8 cellular contexts compared by ENCODE assay signal in the genomic region with DNA sequence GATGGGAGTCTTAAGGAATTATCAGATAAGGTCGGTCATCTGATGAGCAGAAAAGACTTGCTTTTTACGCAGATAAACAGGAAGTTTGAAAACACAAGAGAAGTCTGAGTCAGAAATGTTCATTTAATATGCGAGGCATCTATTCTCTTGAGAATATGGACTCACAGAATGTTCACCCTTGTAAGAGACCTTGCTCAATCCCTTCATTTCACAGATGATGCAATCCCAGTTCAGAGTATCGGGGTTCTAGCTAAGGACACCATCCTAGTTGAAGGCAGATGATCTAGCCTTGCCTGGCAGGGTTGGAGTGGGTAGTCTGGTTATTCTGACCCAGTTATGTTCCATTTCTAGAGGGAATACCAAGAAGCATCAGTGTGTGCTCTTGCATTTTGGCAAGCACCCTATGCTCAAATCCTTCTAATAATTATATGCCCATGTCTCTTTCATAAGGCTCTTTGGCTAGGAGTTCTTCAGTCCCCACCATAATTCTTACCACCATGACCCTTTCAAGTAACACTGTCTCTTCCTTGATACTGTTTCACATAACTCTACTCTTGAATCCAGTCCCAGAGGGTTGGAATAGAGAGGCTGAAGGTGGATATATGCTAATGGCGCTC. TPM values are rescaled to one million over a fixed set of nuclear protein-coding genes. Genes with fewer than 3 reads are reported as not detected.
DNase-seq lines count a peak whose midpoint lies in the region; ATAC-seq and TF ChIP-seq lines count a peak whose summit lies in the region.
"Had no signal": no experiment of that assay in that cellular context is flagged by ENCODE, and none has a peak within 500 bp of the region (broad histone marks: within the 10 kb centered on the region; RNA-seq: fewer than 3 reads in every experiment).

No MANE protein-coding gene starts in this region.

- peak; percentile 89 for DNase-seq in LHCN-M2 (ENCODE audit: low read depth)
- no peak for DNase-seq in activated naive CD8-positive, alpha-beta T cell treated with anti-CD3 and anti-CD28 coated beads, Interleukin-2, amount 10 ng/mL, durations not matched to agents 7 days and 5 days
- no peak for DNase-seq in left cardiac atrium
- DNase-seq in stromal cell of bone marrow (ENCODE audit: low read depth), result peak; percentile 92
- no peak for DNase-seq in RKO (ENCODE audit: low spot score)
- DNase-seq in stimulated activated CD4-positive, alpha-beta T cell treated with anti-CD3 and anti-CD28 coated beads, Interleukin-4, amount 100 ng/mL, for 1 hour, result no peak
- DNase-seq in GM20000 (ENCODE audit: low spot score), result no peak
- DNase-seq: H9 had no signal

- H3K4me3 Mint-ChIP-seq in activated naive CD8-positive, alpha-beta T cell treated with anti-CD3 and anti-CD28 coated beads, Interleukin-2, amount 10 ng/mL, durations not matched to agents 7 days and 5 days, result peak overlapping the region; percentile 55
- H3K4me3 Mint-ChIP-seq: H9 had no signal

- intact Hi-C loops in left cardiac atrium (cut with DNase I), result loop anchor here in 1 of 2 donors (5.0 kb wide), 1 partner anchor 53 kb away; no protein-coding TSS in a partner anchor

- H3K9me3 Mint-ChIP-seq in activated naive CD8-positive, alpha-beta T cell treated with anti-CD3 and anti-CD28 coated beads, Interleukin-2, amount 10 ng/mL, durations not matched to agents 7 days and 5 days, result no peaks in the 10 kb centered on the region
- H3K9me3 Mint-ChIP-seq: H9 had no signal

- POLR2A ChIA-PET in activated naive CD8-positive, alpha-beta T cell treated with anti-CD3 and anti-CD28 coated beads, Interleukin-2, amount 10 ng/mL, durations not matched to agents 7 days and 5 days (lab: Charles Lee), result interaction anchor here (1.3 to 4.5 kb wide), 3 partner anchors 9 to 14 kb away, joined by 5 to 21 read pairs (median 7); no protein-coding TSS in a partner anchor

- TF ChIP-seq CTCF in GM20000 (IDR thresholded peaks at IDR 0.05; ENCODE audit: extremely low read depth, missing control alignments), result no peak

- peak; percentile 21 for ATAC-seq in activated naive CD8-positive, alpha-beta T cell treated with anti-CD3 and anti-CD28 coated beads, Interleukin-2, amount 10 ng/mL, durations not matched to agents 7 days and 5 days (ENCODE audit: low read depth)
- peak; percentile 11 to 29 for ATAC-seq in left cardiac atrium

- H3K27me3 Mint-ChIP-seq in activated naive CD8-positive, alpha-beta T cell treated with anti-CD3 and anti-CD28 coated beads, Interleukin-2, amount 10 ng/mL, durations not matched to agents 7 days and 5 days, result no peaks in the 10 kb centered on the region

- peaks cover 19% of the 10 kb centered on the region for H3K36me3 Mint-ChIP-seq in activated naive CD8-positive, alpha-beta T cell treated with anti-CD3 and anti-CD28 coated beads, Interleukin-2, amount 10 ng/mL, durations not matched to agents 7 days and 5 days

- peak overlapping the region; percentile 85 for H3K27ac Mint-ChIP-seq in activated naive CD8-positive, alpha-beta T cell treated with anti-CD3 and anti-CD28 coated beads, Interleukin-2, amount 10 ng/mL, durations not matched to agents 7 days and 5 days
- H3K27ac Mint-ChIP-seq: H9 had no signal

- peaks cover 51% of the 10 kb centered on the region for H3K4me1 Mint-ChIP-seq in activated naive CD8-positive, alpha-beta T cell treated with anti-CD3 and anti-CD28 coated beads, Interleukin-2, amount 10 ng/mL, durations not matched to agents 7 days and 5 days

RNA-seq across cellular contexts. Expression of a gene that starts 42.5 kb away (rescaled TPM):
- total RNA-seq in LHCN-M2 (2014; rRNA removed) (1.1 and 3.5 TPM in 2 replicates), left cardiac atrium (10 to 100 TPM; 10.5 to 25.4 TPM)
- polyA plus RNA-seq in LHCN-M2 (2012), result 1.1 TPM
- total RNA-seq in activated naive CD8-positive, alpha-beta T cell treated with anti-CD3 and anti-CD28 coated beads, Interleukin-2, amount 10 ng/mL, durations not matched to agents 7 days and 5 days, result 10 to 100 TPM; 24.0 to 25.3 TPM

Comparison
In these comparisons a context has a peak if more than half of its experiments do, and no peak if none do; other contexts are left out.
1. DNase-seq: peak in LHCN-M2 (single experiment) and stromal cell of bone marrow (single experiment); none in activated naive CD8-positive, alpha-beta T cell treated with anti-CD3 and anti-CD28 coated beads, Interleukin-2, amount 10 ng/mL, durations not matched to agents 7 days and 5 days (single experiment), left cardiac atrium (single experiment), RKO (single experiment), stimulated activated CD4-positive, alpha-beta T cell treated with anti-CD3 and anti-CD28 coated beads, Interleukin-4, amount 100 ng/mL, for 1 hour (single experiment) and GM20000 (single experiment).